ENCODE assay signal across 1 cellular context in the genomic region with DNA sequence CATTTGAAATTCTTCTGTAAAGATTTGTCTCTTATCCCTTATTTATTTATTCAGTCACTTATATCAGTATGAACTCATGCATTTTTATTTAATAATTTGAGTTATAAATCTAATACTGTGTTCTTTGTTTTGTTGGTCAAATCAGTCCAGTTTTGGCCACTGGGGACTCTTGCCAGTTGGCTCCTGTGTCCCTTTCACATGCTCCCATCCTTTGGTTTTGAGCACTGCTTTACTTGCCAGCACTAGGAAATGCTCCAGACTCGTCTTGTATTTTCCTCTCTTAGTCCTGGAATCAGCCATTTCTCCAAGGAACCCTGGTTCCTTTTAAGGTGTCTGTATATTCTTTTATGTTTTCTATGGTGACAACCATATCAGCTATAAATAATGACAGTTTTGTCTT.
TF ChIP-seq lines count a peak whose summit lies in the region.

No MANE protein-coding gene starts in this region.

TF ChIP-seq in GM23338, 12 proteins besides CTCF, POLR2A, EP300 and RAD21 (continued from another document):
- TF ChIP-seq, protein P1, sequence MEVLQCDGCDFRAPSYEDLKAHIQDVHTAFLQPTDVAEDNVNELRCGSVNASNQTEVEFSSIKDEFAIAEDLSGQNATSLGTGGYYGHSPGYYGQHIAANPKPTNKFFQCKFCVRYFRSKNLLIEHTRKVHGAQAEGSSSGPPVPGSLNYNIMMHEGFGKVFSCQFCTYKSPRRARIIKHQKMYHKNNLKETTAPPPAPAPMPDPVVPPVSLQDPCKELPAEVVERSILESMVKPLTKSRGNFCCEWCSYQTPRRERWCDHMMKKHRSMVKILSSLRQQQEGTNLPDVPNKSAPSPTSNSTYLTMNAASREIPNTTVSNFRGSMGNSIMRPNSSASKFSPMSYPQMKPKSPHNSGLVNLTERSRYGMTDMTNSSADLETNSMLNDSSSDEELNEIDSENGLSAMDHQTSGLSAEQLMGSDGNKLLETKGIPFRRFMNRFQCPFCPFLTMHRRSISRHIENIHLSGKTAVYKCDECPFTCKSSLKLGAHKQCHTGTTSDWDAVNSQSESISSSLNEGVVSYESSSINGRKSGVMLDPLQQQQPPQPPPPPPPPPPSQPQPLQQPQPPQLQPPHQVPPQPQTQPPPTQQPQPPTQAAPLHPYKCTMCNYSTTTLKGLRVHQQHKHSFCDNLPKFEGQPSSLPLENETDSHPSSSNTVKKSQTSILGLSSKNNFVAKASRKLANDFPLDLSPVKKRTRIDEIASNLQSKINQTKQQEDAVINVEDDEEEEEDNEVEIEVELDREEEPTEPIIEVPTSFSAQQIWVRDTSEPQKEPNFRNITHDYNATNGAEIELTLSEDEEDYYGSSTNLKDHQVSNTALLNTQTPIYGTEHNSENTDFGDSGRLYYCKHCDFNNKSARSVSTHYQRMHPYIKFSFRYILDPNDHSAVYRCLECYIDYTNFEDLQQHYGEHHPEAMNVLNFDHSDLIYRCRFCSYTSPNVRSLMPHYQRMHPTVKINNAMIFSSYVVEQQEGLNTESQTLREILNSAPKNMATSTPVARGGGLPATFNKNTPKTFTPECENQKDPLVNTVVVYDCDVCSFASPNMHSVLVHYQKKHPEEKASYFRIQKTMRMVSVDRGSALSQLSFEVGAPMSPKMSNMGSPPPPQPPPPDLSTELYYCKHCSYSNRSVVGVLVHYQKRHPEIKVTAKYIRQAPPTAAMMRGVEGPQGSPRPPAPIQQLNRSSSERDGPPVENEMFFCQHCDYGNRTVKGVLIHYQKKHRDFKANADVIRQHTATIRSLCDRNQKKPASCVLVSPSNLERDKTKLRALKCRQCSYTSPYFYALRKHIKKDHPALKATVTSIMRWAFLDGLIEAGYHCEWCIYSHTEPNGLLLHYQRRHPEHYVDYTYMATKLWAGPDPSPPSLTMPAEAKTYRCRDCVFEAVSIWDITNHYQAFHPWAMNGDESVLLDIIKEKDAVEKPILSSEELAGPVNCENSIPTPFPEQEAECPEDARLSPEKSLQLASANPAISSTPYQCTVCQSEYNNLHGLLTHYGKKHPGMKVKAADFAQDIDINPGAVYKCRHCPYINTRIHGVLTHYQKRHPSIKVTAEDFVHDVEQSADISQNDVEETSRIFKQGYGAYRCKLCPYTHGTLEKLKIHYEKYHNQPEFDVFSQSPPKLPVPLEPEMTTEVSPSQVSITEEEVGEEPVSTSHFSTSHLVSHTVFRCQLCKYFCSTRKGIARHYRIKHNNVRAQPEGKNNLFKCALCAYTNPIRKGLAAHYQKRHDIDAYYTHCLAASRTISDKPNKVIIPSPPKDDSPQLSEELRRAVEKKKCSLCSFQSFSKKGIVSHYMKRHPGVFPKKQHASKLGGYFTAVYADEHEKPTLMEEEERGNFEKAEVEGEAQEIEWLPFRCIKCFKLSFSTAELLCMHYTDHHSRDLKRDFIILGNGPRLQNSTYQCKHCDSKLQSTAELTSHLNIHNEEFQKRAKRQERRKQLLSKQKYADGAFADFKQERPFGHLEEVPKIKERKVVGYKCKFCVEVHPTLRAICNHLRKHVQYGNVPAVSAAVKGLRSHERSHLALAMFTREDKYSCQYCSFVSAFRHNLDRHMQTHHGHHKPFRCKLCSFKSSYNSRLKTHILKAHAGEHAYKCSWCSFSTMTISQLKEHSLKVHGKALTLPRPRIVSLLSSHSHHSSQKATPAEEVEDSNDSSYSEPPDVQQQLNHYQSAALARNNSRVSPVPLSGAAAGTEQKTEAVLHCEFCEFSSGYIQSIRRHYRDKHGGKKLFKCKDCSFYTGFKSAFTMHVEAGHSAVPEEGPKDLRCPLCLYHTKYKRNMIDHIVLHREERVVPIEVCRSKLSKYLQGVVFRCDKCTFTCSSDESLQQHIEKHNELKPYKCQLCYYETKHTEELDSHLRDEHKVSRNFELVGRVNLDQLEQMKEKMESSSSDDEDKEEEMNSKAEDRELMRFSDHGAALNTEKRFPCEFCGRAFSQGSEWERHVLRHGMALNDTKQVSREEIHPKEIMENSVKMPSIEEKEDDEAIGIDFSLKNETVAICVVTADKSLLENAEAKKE (CRISPR knock-in tag; IDR thresholded peaks at IDR 0.05): no peak
- TF ChIP-seq ZNF331 (CRISPR knock-in tag; IDR thresholded peaks at IDR 0.05; ENCODE audit: low read depth) (no peak), JUNB (IDR thresholded peaks at IDR 0.05; ENCODE audit: unreplicated experiment) (no peak), EZH2phosphoT487 (IDR thresholded peaks at IDR 0.05; ENCODE audit: unreplicated experiment) (no peak)
